ENCODE assay signal across 20 cellular contexts in the genomic region with DNA sequence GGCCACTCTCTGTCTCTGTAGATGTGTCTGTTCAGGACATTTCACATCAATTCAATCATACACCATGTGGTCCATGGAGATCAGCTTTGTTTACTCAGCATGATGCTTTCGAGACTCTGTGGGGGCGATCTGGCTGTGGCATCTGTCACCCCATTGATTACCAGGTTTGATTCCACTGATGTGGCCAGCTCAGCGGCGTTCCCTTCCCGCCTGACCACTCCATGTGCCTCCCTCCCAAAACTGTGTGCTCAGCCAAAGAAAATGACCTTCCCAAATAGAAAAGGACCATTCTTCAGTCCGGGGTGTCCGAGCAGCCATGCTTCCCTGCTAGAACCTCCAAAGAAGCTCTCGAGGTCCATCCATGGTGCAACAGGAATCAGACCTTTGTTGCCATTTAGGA.
DNase-seq lines count a peak whose midpoint lies in the region; ATAC-seq, FAIRE-seq and TF ChIP-seq lines count a peak whose summit lies in the region.
"Had no signal": no experiment of that assay in that cellular context is flagged by ENCODE, and none has a peak within 500 bp of the region (broad histone marks: within the 10 kb centered on the region; RNA-seq: fewer than 3 reads in every experiment).

No MANE protein-coding gene starts in this region.

- intact Hi-C loops in kidney (cut with DNase I) (no loop called here), posterior vena cava (cut with DNase I) (no loop called here), uterus (cut with DNase I; ENCODE audit: low total_unique reads) (no loop called here)

- H3K36me3 Mint-ChIP-seq in activated CD8-positive, alpha-beta memory T cell treated with anti-CD3 and anti-CD28 coated beads, Interleukin-2, amount 10 ng/mL, durations not matched to agents 7 days and 5 days: peaks cover 4% of the 10 kb centered on the region

- no peaks in the 10 kb centered on the region for H3K27me3 ChIP-seq in bronchial epithelial cell (ENCODE audit: control insufficient read depth, insufficient read depth, low read length)
- no peaks in the 10 kb centered on the region for H3K27me3 ChIP-seq in uterus

- H3K4me3 ChIP-seq in bronchial epithelial cell (ENCODE audit: low read depth, low read length) (no peak overlapping the region), kidney (ENCODE audit: low read length in 2 of 2) (no peak overlapping the region), uterus (no peak overlapping the region)
- H3K4me3 ChIP-seq: A549, GM23338 had no signal

- peaks cover under 1% of the 10 kb centered on the region for H3K4me1 Mint-ChIP-seq in activated CD8-positive, alpha-beta memory T cell treated with anti-CD3 and anti-CD28 coated beads, Interleukin-2, amount 10 ng/mL, durations not matched to agents 7 days and 5 days
- H3K4me1 Mint-ChIP-seq: GM23338 had no signal

- H3K27ac ChIP-seq in kidney (ENCODE audit: low read depth in 2 of 2, low read length in 2 of 2) (no peak overlapping the region), uterus (no peak overlapping the region)
- H3K27ac ChIP-seq: A549, C4-2B, HL-60 had no signal

- no peaks in the 10 kb centered on the region for H3K36me3 ChIP-seq in bronchial epithelial cell (ENCODE audit: control insufficient read depth, insufficient read depth, low read length)
- H3K36me3 ChIP-seq in kidney (ENCODE audit: control insufficient read depth in 1 of 2, insufficient read depth in 2 of 2, low read length in 2 of 2): no peaks in the 10 kb centered on the region
- H3K36me3 ChIP-seq in uterus: no peaks in the 10 kb centered on the region
- H3K36me3 ChIP-seq: BE2C had no signal

- no peak for TF ChIP-seq CTCF in bronchial epithelial cell (IDR thresholded peaks at IDR 0.05; ENCODE audit: insufficient read depth, low read length, severe bottlenecking)
- no peak for TF ChIP-seq CTCF in kidney (IDR thresholded peaks at IDR 0.05; ENCODE audit: borderline replicate concordance, extremely low read depth, insufficient read depth)
- TF ChIP-seq CTCF in uterus (IDR thresholded peaks at IDR 0.05): no peak

- DNase-seq in activated CD8-positive, alpha-beta memory T cell treated with anti-CD3 and anti-CD28 coated beads, Interleukin-2, amount 10 ng/mL, durations not matched to agents 7 days and 5 days: peak; percentile 31
- DNase-seq in bronchial epithelial cell (ENCODE audit: low read depth): no peak
- peak; percentile 30 for DNase-seq in kidney
- DNase-seq in posterior vena cava (ENCODE audit: low spot score): peak; percentile 58
- DNase-seq in uterus: no peak
- no peak for DNase-seq in effector CD8-positive, alpha-beta T cell (lab: John Stamatoyannopoulos, UW)
- no peak for DNase-seq in GDM1 (lab: John Stamatoyannopoulos, UW)
- DNase-seq: BE2C; CD4-positive, alpha-beta memory T cell; DMS153; DMS79 treated with DMSO at 0.1 percent for 48 hours; EL; H7 had no signal

- H3K4me1 ChIP-seq in kidney (ENCODE audit: control insufficient read depth in 1 of 2, insufficient read depth in 1 of 2, low read depth in 1 of 2, low read length in 2 of 2) (no peaks in the 10 kb centered on the region), uterus (no peaks in the 10 kb centered on the region)
- H3K4me1 ChIP-seq: A549, BE2C had no signal

- H3K9me3 ChIP-seq in kidney (ENCODE audit: control insufficient read depth in 1 of 2, low read length in 2 of 2): peaks cover 0 to 3% of the 10 kb centered on the region in 2 donors
- no peaks in the 10 kb centered on the region for H3K9me3 ChIP-seq in uterus
- H3K9me3 ChIP-seq: A549, BE2C had no signal

- H3K27ac Mint-ChIP-seq in activated CD8-positive, alpha-beta memory T cell treated with anti-CD3 and anti-CD28 coated beads, Interleukin-2, amount 10 ng/mL, durations not matched to agents 7 days and 5 days: no peak overlapping the region
- H3K27ac Mint-ChIP-seq: GM23338 had no signal

- peak; percentile 28 for FAIRE-seq in bronchial epithelial cell (lab: Jason Lieb, UNC)
- FAIRE-seq in kidney (lab: Jason Lieb, UNC): no peak
- FAIRE-seq: A549, D721Med, G401.6, GM12892 had no signal

- no peak overlapping the region for H3K9ac ChIP-seq in kidney (ENCODE audit: low read length in 2 of 2)

- ATAC-seq in activated CD8-positive, alpha-beta memory T cell treated with anti-CD3 and anti-CD28 coated beads, Interleukin-2, amount 10 ng/mL, durations not matched to agents 7 days and 5 days: no peak
- ATAC-seq: A549, GM23338 had no signal

- no peaks in the 10 kb centered on the region for H3K9me3 Mint-ChIP-seq in activated CD8-positive, alpha-beta memory T cell treated with anti-CD3 and anti-CD28 coated beads, Interleukin-2, amount 10 ng/mL, durations not matched to agents 7 days and 5 days (ENCODE audit: low read depth)

- CTCF ChIA-PET in activated CD8-positive, alpha-beta memory T cell treated with anti-CD3 and anti-CD28 coated beads, Interleukin-2, amount 10 ng/mL, durations not matched to agents 7 days and 5 days (lab: Charles Lee): no interaction called here

- H3K27me3 Mint-ChIP-seq in activated CD8-positive, alpha-beta memory T cell treated with anti-CD3 and anti-CD28 coated beads, Interleukin-2, amount 10 ng/mL, durations not matched to agents 7 days and 5 days: peaks cover 36% of the 10 kb centered on the region

- no peak for TF ChIP-seq POLR2A in uterus (IDR thresholded peaks at IDR 0.05)

- no peak overlapping the region for H3K4me3 Mint-ChIP-seq in activated CD8-positive, alpha-beta memory T cell treated with anti-CD3 and anti-CD28 coated beads, Interleukin-2, amount 10 ng/mL, durations not matched to agents 7 days and 5 days
- H3K4me3 Mint-ChIP-seq: CD4-positive, alpha-beta memory T cell; GM23338 had no signal

Comparison
In these comparisons a context has a peak if more than half of its experiments do, and no peak if none do; other contexts are left out.
1. DNase-seq: peak in activated CD8-positive, alpha-beta memory T cell treated with anti-CD3 and anti-CD28 coated beads, Interleukin-2, amount 10 ng/mL, durations not matched to agents 7 days and 5 days (single experiment), kidney (single experiment) and posterior vena cava (single experiment); none in bronchial epithelial cell (single experiment), uterus (0 of 2), effector CD8-positive, alpha-beta T cell (single experiment) and GDM1 (single experiment).